ENCODE assay signal across 9 cellular contexts in genomic region chr19:1001538-1002166, GRCh38. TPM values are rescaled to one million over a fixed set of nuclear protein-coding genes. Genes with fewer than 3 reads are reported as not detected.
DNase-seq lines count a peak whose midpoint lies in the region; ATAC-seq and TF ChIP-seq lines count a peak whose summit lies in the region.
"Had no signal": no experiment of that assay in that cellular context is flagged by ENCODE, and none has a peak within 500 bp of the region (broad histone marks: within the 10 kb centered on the region; RNA-seq: fewer than 3 reads in every experiment).

No MANE protein-coding gene starts in this region.

- H3K27me3 ChIP-seq in heart left ventricle, result peaks cover 32 to 65% (median 46%) of the 10 kb centered on the region in 9 donors

- H3K4me1 ChIP-seq in heart left ventricle, result peaks cover 0 to 21% (median 5%) of the 10 kb centered on the region in 12 donors

- no peaks in the 10 kb centered on the region for H3K9me3 ChIP-seq in heart left ventricle

- DNase-seq in NCI-H524 (lab: John Stamatoyannopoulos, UW) (peak; percentile 17 to 53), NCI-H524 treated with DMSO at 0.1 percent for 48 hours (lab: John Stamatoyannopoulos, UW) (no peak), RKO (ENCODE audit: low spot score) (peak; percentile 37), heart left ventricle (peak in 4 of 5 donors; percentile 49 to 86 (median 62))
- DNase-seq in activated gamma-delta T cell treated with anti-CD3 and anti-CD28 coated beads, Interleukin-2, amount 50 U/mL, for 16 hours (ENCODE audit: low read depth), result peak; percentile 58
- peak; percentile 37 to 76 (median 58) for DNase-seq in stimulated activated CD4-positive, alpha-beta T cell treated with anti-CD3 and anti-CD28 coated beads, Interleukin-12 subunit alpha, Interleukin-12 subunit beta, amount 100 ng/mL, for 48 hours (ENCODE audit: low read depth in 2 of 3, low spot score in 1 of 3)

- 11 to 29% (median 14%) methylated on average over 9 to 20 of the region's 20 CpGs for whole genome bisulfite sequencing in heart left ventricle, 4 donors

- no peaks in the 10 kb centered on the region for H3K36me3 ChIP-seq in heart left ventricle

- TF ChIP-seq CTCF in heart left ventricle (IDR thresholded peaks at IDR 0.05), result peak; percentile 76 to 94 (median 89)

- ATAC-seq in heart left ventricle (peak in 3 of 4 donors; percentile 59 to 70 (median 63)), HG03097 (IDR thresholded peaks at IDR 0.05; ENCODE audit: low FRiP score, unreplicated experiment) (no peak), HG03108 (IDR thresholded peaks at IDR 0.05; ENCODE audit: unreplicated experiment) (no peak)

- no peak for TF ChIP-seq POLR2A in heart left ventricle (IDR thresholded peaks at IDR 0.05)

- intact Hi-C loops in heart left ventricle (cut with DNase I), result loop anchor here in 2 of 10 donors (1.0 kb wide), 1 partner anchor 80 kb away; no protein-coding TSS in a partner anchor

- H3K27ac ChIP-seq in heart left ventricle, result no peak overlapping the region
- H3K27ac ChIP-seq: epithelial cell of prostate had no signal

- H3K4me3 ChIP-seq in heart left ventricle, result peak overlapping the region in 3 of 12 donors; percentile 3 to 15 (median 12)

RNA-seq across cellular contexts. Expression of gene GRIN3B, which starts 1.4 kb away (rescaled TPM):
- under 1 TPM in 2 of 9 donors, not detected in 7; 0.09 to 0.51 TPM for total RNA-seq in heart left ventricle
- polyA plus RNA-seq in heart left ventricle, result under 1 TPM in 1 of 2 donors, not detected in 1; 0.01 TPM

RNA-seq across cellular contexts. Expression of gene WDR18, which starts 17.5 kb away (rescaled TPM):
- total RNA-seq in heart left ventricle, result 10 to 100 TPM; 15.6 to 36.3 (median 19.2) TPM
- 10 to 100 TPM; 31.9 to 34.5 TPM for polyA plus RNA-seq in heart left ventricle

RNA-seq across cellular contexts. Expression of gene TMEM259, which starts 19.3 kb away (rescaled TPM):
- total RNA-seq in heart left ventricle, result 100 to 1,000 TPM in 7 of 9 donors, 10 to 100 TPM in 2; 95.1 to 189 (median 112) TPM
- 100 to 1,000 TPM; 131 to 148 TPM for polyA plus RNA-seq in heart left ventricle

RNA-seq across cellular contexts. Expression of gene RNU6-2, which starts 19.7 kb away (rescaled TPM):
- total RNA-seq in heart left ventricle, result not detected
- polyA plus RNA-seq in heart left ventricle, result not detected

RNA-seq across cellular contexts. Expression of gene CNN2, which starts 24.8 kb away (rescaled TPM):
- total RNA-seq in heart left ventricle, result 10 to 100 TPM; 26.2 to 98.5 (median 61.6) TPM
- polyA plus RNA-seq in heart left ventricle, result 10 to 100 TPM; 43.8 to 45.3 TPM

Comparison
In these comparisons a context has a peak if more than half of its experiments do, and no peak if none do; other contexts are left out.
1. ATAC-seq: peak in heart left ventricle (3 of 4); none in HG03097 (single experiment) and HG03108 (single experiment).